Comparison of ENCODE assay signal across 9 cellular contexts in the genomic region with DNA sequence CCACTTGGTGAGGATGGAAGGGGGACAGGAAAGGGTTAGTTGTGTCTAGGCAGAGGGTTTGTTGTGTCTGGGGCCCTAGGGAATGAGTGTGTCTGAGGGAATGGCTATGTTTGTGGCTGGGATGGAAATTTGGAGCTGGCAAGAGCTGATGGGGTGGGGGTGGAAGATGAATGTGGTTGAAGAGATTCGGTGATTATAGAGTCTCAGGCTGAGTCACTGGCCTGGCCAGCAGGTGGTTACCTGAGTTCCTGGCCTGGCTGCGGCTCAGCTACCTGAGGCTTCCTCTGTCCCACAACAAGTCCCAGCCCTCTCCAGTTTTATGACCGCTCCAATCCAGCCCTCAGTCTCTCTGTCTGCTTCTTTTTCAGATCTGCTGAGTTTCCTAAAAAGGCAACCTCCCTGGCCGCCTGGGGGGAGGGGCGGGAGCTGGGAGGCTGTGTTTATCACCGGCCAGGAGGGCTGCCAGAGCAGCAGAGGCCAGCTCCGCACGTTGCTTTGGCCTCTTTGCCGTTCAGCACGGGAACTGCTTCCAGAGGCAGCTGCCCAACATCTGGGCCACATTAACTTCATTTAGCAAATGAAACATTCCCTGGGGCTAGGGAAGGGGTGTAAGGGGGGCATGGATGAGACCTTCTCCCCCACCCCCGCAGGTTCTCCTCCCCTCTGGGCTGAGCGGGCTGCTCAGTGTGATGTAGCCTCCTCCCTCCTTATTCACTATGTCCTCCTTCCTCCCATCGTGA. TPM values are rescaled to one million over a fixed set of nuclear protein-coding genes. Genes with fewer than 3 reads are reported as not detected.
DNase-seq lines count a peak whose midpoint lies in the region; ATAC-seq and TF ChIP-seq lines count a peak whose summit lies in the region.
"Had no signal": no experiment of that assay in that cellular context is flagged by ENCODE, and none has a peak within 500 bp of the region (broad histone marks: within the 10 kb centered on the region; RNA-seq: fewer than 3 reads in every experiment).

No MANE protein-coding gene starts in this region.

- H3K27ac Mint-ChIP-seq in MCF 10A (ENCODE audit: low read depth, unreplicated experiment): no peak overlapping the region
- H3K27ac Mint-ChIP-seq: T-helper 1 cell treated with Interleukin-12 subunit alpha and Interleukin-12 subunit beta and Interleukin-4 antibody, amounts not matched to agents 30 μg/mL and 1 μg/mL, for 36 hours had no signal

- CTCF ChIA-PET in MCF 10A (lab: Yijun Ruan, JAX): interaction anchor here (0.5 kb wide), 1 partner anchor 206 kb away, joined by 5 read pairs; no protein-coding TSS in a partner anchor

- H3K9me3 Mint-ChIP-seq in MCF 10A (ENCODE audit: unreplicated experiment): no peaks in the 10 kb centered on the region
- H3K9me3 Mint-ChIP-seq: T-helper 1 cell treated with Interleukin-12 subunit alpha and Interleukin-12 subunit beta and Interleukin-4 antibody, amounts not matched to agents 30 μg/mL and 1 μg/mL, for 36 hours had no signal

- POLR2A ChIA-PET in MCF 10A (lab: Yijun Ruan, JAX): interaction anchor here (0.6 to 0.7 kb wide), 2 partner anchors 16 to 32 kb away, joined by 3 read pairs; no protein-coding TSS in a partner anchor

- no peak overlapping the region for H3K4me3 Mint-ChIP-seq in MCF 10A (ENCODE audit: unreplicated experiment)
- H3K4me3 Mint-ChIP-seq: T-helper 1 cell treated with Interleukin-12 subunit alpha and Interleukin-12 subunit beta and Interleukin-4 antibody, amounts not matched to agents 30 μg/mL and 1 μg/mL, for 36 hours had no signal

- H3K4me1 Mint-ChIP-seq in MCF 10A (ENCODE audit: insufficient read depth, unreplicated experiment): peaks cover 39% of the 10 kb centered on the region

- H3K27me3 Mint-ChIP-seq in MCF 10A (ENCODE audit: insufficient read depth, unreplicated experiment): no peaks in the 10 kb centered on the region

- H3K27ac ChIP-seq in stomach: peak overlapping the region; percentile 16 to 89 (median 82)

- H3K36me3 Mint-ChIP-seq in MCF 10A (ENCODE audit: insufficient read depth, unreplicated experiment): peaks cover 10% of the 10 kb centered on the region

- TF ChIP-seq CTCF in MCF 10A (IDR thresholded peaks at IDR 0.05; ENCODE audit: unreplicated experiment) (no peak), kidney epithelial cell (IDR thresholded peaks at IDR 0.05; ENCODE audit: insufficient read depth, low read length, poor library complexity, severe bottlenecking) (no peak), stomach (IDR thresholded peaks at IDR 0.05) (no peak)

- TF ChIP-seq EP300 in stomach (IDR thresholded peaks at IDR 0.05): no peak

- ATAC-seq in GM19395 (IDR thresholded peaks at IDR 0.05; ENCODE audit: unreplicated experiment): no peak
- ATAC-seq in HG02885 (IDR thresholded peaks at IDR 0.05; ENCODE audit: poor library complexity, unreplicated experiment): no peak

- peak; percentile 64 for DNase-seq in HK-2 (ENCODE audit: unreplicated experiment)
- peak; percentile 67 for DNase-seq in MCF 10A (ENCODE audit: unreplicated experiment)
- DNase-seq in kidney epithelial cell (ENCODE audit: low read depth): peak; percentile 86
- peak; percentile 66 for DNase-seq in stomach
- no peak for DNase-seq in cerebellar nuclear complex (lab: John Stamatoyannopoulos, UW)
- no peak for DNase-seq in stimulated activated CD4-positive, alpha-beta T cell treated with anti-CD3 and anti-CD28 coated beads, Interleukin-15, amount 100 ng/mL, for 24 hours

- WGBS in stomach, 5 donors: 21 to 32% (median 25%) methylated on average over 13 of the region's 13 CpGs

- peaks cover 47 to 63% (median 56%) of the 10 kb centered on the region in 4 donors for H3K4me1 ChIP-seq in stomach

- H3K27me3 ChIP-seq in kidney epithelial cell (ENCODE audit: control insufficient read depth, insufficient read depth, low read length) (no peaks in the 10 kb centered on the region), stomach (no peaks in the 10 kb centered on the region)

- TF ChIP-seq POLR2A in stomach (IDR thresholded peaks at IDR 0.05): no peak

- intact Hi-C loops in MCF 10A (cut with micrococcal nuclease) (loop anchor here (5.0 kb wide), 2 partner anchors 33 to 42 kb away; no protein-coding TSS in a partner anchor), stomach (cut with DNase I; ENCODE audit: low total_unique reads) (no loop called here)

- no peaks in the 10 kb centered on the region for H3K9me3 ChIP-seq in stomach

- H3K4me3 ChIP-seq in kidney epithelial cell (ENCODE audit: low read depth, low read length) (no peak overlapping the region), stomach (no peak overlapping the region)

- H3K36me3 ChIP-seq in kidney epithelial cell (ENCODE audit: control insufficient read depth, insufficient read depth, low read length) (peaks cover 4% of the 10 kb centered on the region), stomach (no peaks in the 10 kb centered on the region)

- no TSS peak for BruUV-seq in MCF 10A (replicated peaks; lab: Mats Ljungman, UMichigan)

RNA-seq across cellular contexts. Expression of gene ITGB3, which starts 21.8 kb away (rescaled TPM):
- 0.98 and 1.1 TPM in 2 replicates for total RNA-seq in MCF 10A (2022)
- total RNA-seq in kidney epithelial cell: 174 and 183 TPM in 2 replicates
- 10 to 100 TPM in 3 of 5 donors, 1 to 10 TPM in 1, not detected in 1; 7.1 to 29.8 (median 23.6) TPM for total RNA-seq in stomach
- 1 to 10 TPM; 1.0 to 3.1 (median 1.7) TPM for polyA plus RNA-seq in stomach

RNA-seq across cellular contexts. Expression of gene EFCAB13, which starts 48.3 kb away (rescaled TPM):
- total RNA-seq in MCF 10A (2022) (1.1 and 1.4 TPM in 2 replicates), kidney epithelial cell (6.7 and 9.2 TPM in 2 replicates), stomach (10 to 100 TPM in 3 of 5 donors, 1 to 10 TPM in 1, under 1 TPM in 1; 0.29 to 27.0 (median 11.2) TPM)
- polyA plus RNA-seq in stomach: 1 to 10 TPM in 1 of 3 donors, under 1 TPM in 2; 0.43 to 5.0 (median 0.56) TPM

Comparison
In these comparisons a context has a peak if more than half of its experiments do, and no peak if none do; other contexts are left out.
1. DNase-seq: peak in HK-2 (single experiment), MCF 10A (single experiment), kidney epithelial cell (single experiment) and stomach (single experiment); none in cerebellar nuclear complex (0 of 2) and stimulated activated CD4-positive, alpha-beta T cell treated with anti-CD3 and anti-CD28 coated beads, Interleukin-15, amount 100 ng/mL, for 24 hours (single experiment).